In genomic region chr10:79135790-79136189, GRCh38 we compare ENCODE assay signal across 1 cellular context.
TF ChIP-seq lines count a peak whose summit lies in the region.

No MANE protein-coding gene starts in this region.

TF ChIP-seq in GM23338, 12 proteins besides CTCF, POLR2A, EP300 and RAD21 (continued from another document):
- TF ChIP-seq ZNF462 (CRISPR knock-in tag; IDR thresholded peaks at IDR 0.05) (no peak), EZH2 (IDR thresholded peaks at IDR 0.05; ENCODE audit: low read depth, unreplicated experiment) (no peak), POLR2AphosphoS5 (IDR thresholded peaks at IDR 0.05; ENCODE audit: low read depth) (no peak), JUNB (IDR thresholded peaks at IDR 0.05; ENCODE audit: unreplicated experiment) (no peak)
